Comparison of ENCODE assay signal across 10 cellular contexts in genomic region chr3:127749787-127750225, GRCh38.
DNase-seq lines count a peak whose midpoint lies in the region; ATAC-seq, FAIRE-seq and TF ChIP-seq lines count a peak whose summit lies in the region.
"Had no signal": no experiment of that assay in that cellular context is flagged by ENCODE, and none has a peak within 500 bp of the region (broad histone marks: within the 10 kb centered on the region; RNA-seq: fewer than 3 reads in every experiment).

No MANE protein-coding gene starts in this region.

- H3K27ac ChIP-seq in HCT116 (ENCODE audit: low read depth, low read length) (no peak overlapping the region), SU-DHL-6 (ENCODE audit: low read depth, low read length) (peak overlapping the region; percentile 6; the same call in 1 of the 2 replicates)

- H3K4me1 ChIP-seq in HCT116 (ENCODE audit: control insufficient read depth in 1 of 2, insufficient read depth in 2 of 2, low read length in 2 of 2), result peaks cover 16 to 49% of the 10 kb centered on the region in 2 experiments

- RAD21 ChIA-PET in HCT116 (lab: Charles Lee; ENCODE audit: low non-redundant PET in 1 of 2, low total read pairs in 2 of 2, uncharacterized antibody in 2 of 2, unreplicated experiment in 2 of 2), result no interaction called here

- H3K79me2 ChIP-seq in HCT116 (ENCODE audit: insufficient read depth, low read length) (no peaks in the 10 kb centered on the region), SU-DHL-6 (ENCODE audit: insufficient read depth, low read length) (no peaks in the 10 kb centered on the region)

- peaks cover 9% of the 10 kb centered on the region for H3K27me3 Mint-ChIP-seq in activated CD8-positive, alpha-beta T cell treated with anti-CD3 and anti-CD28 coated beads, Interleukin-2, amount 10 ng/mL, durations not matched to agents 7 days and 5 days (ENCODE audit: low read depth)

- no peak for FAIRE-seq in GM12892 (lab: Jason Lieb, UNC)

- H3K9me3 Mint-ChIP-seq in activated CD8-positive, alpha-beta T cell treated with anti-CD3 and anti-CD28 coated beads, Interleukin-2, amount 10 ng/mL, durations not matched to agents 7 days and 5 days (ENCODE audit: insufficient read depth), result no peaks in the 10 kb centered on the region
- H3K9me3 Mint-ChIP-seq: central memory CD8-positive, alpha-beta T cell had no signal

- no peaks in the 10 kb centered on the region for H3K36me3 Mint-ChIP-seq in activated CD8-positive, alpha-beta T cell treated with anti-CD3 and anti-CD28 coated beads, Interleukin-2, amount 10 ng/mL, durations not matched to agents 7 days and 5 days (ENCODE audit: low read depth)

- TF ChIP-seq CTCF in HCT116 (IDR thresholded peaks at IDR 0.05 in 2 of 3, conservative IDR thresholded peaks at IDR 0.05 in 1 of 3; ENCODE audit: borderline replicate concordance in 1 of 3, insufficient read depth in 1 of 3, low read depth in 2 of 3, low read length in 2 of 3) (peak in 2 of 3 experiments; percentile 25 to 32; a peak in 3 of 6 replicates), SU-DHL-6 (IDR thresholded peaks at IDR 0.05; ENCODE audit: insufficient read depth, low read length, poor library complexity, severe bottlenecking) (no peak)

- H3F3A ChIP-seq in SU-DHL-6 (ENCODE audit: insufficient read depth), result no peaks in the 10 kb centered on the region

- CTCF ChIA-PET in HCT116 (lab: Charles Lee), result interaction anchor here (1.6 kb wide), 1 partner anchor 83 kb away, joined by 3 read pairs; no protein-coding TSS in a partner anchor
- CTCF ChIA-PET in activated CD8-positive, alpha-beta T cell treated with anti-CD3 and anti-CD28 coated beads, Interleukin-2, amount 10 ng/mL, durations not matched to agents 7 days and 5 days (lab: Charles Lee), result interaction anchor here (1.0 to 1.5 kb wide), 3 partner anchors 39 to 218 kb away, joined by 3 to 7 read pairs (median 4); no protein-coding TSS in a partner anchor

- intact Hi-C loops in HCT116 (cut with micrococcal nuclease), result loop anchor here (5.0 kb wide), 1 partner anchor 382 kb away; no protein-coding TSS in a partner anchor

- peaks cover 14% of the 10 kb centered on the region for H3K4me1 Mint-ChIP-seq in activated CD8-positive, alpha-beta T cell treated with anti-CD3 and anti-CD28 coated beads, Interleukin-2, amount 10 ng/mL, durations not matched to agents 7 days and 5 days (ENCODE audit: low read depth)

- H2AFZ ChIP-seq in HCT116 (ENCODE audit: low read depth, low read length, poor library complexity, severe bottlenecking) (no peak overlapping the region), SU-DHL-6 (ENCODE audit: low read depth, low read length, severe bottlenecking) (peak overlapping the region; percentile 23)

- POLR2A ChIA-PET in HCT116 (lab: Charles Lee), result no interaction called here
- POLR2A ChIA-PET in activated CD8-positive, alpha-beta T cell treated with anti-CD3 and anti-CD28 coated beads, Interleukin-2, amount 10 ng/mL, durations not matched to agents 7 days and 5 days (lab: Charles Lee), result interaction anchor here (1.7 kb wide), 1 partner anchor 13 kb away, joined by 3 read pairs; no protein-coding TSS in a partner anchor

- H3K27me3 ChIP-seq in HCT116 (ENCODE audit: insufficient read depth, low read length) (no peaks in the 10 kb centered on the region), SU-DHL-6 (ENCODE audit: low read length) (no peaks in the 10 kb centered on the region)
- H3K27me3 ChIP-seq: MG63 had no signal

- H3K4me2 ChIP-seq in HCT116 (ENCODE audit: low read length) (no peak overlapping the region), SU-DHL-6 (ENCODE audit: low read depth, low read length, poor library complexity, severe bottlenecking) (peak overlapping the region; percentile 12)

- DNase-seq in DMS 273 (lab: John Stamatoyannopoulos, UW; ENCODE audit: unreplicated experiment), result peak; percentile 63
- no peak for DNase-seq in HCT116 (ENCODE audit: low read depth, low spot score)
- peak; percentile 64 for DNase-seq in myocyte (ENCODE audit: low read depth)
- no peak for DNase-seq in activated CD8-positive, alpha-beta T cell treated with anti-CD3 and anti-CD28 coated beads, Interleukin-2, amount 10 ng/mL, durations not matched to agents 7 days and 5 days
- DNase-seq in DMS153 (lab: John Stamatoyannopoulos, UW), result no peak
- DNase-seq in GM12892 (ENCODE audit: insufficient read length), result no peak

- H3K4me3 ChIP-seq in HCT116 (replicated peaks in 1 of 2; ENCODE audit: low read depth in 1 of 2, low read length in 2 of 2) (no peak overlapping the region), SU-DHL-6 (ENCODE audit: insufficient read depth, low read length, poor library complexity, severe bottlenecking) (no peak overlapping the region)
- H3K4me3 ChIP-seq: MG63 had no signal

- TF ChIP-seq RAD21 in HCT116 (IDR thresholded peaks at IDR 0.05; ENCODE audit: low read depth), result peak; percentile 62

- BruUV-seq in HCT116 (replicated peaks; lab: Mats Ljungman, UMichigan), result no TSS peak

- H3K9me2 ChIP-seq in HCT116 (ENCODE audit: insufficient read depth) (no peaks in the 10 kb centered on the region), SU-DHL-6 (replicated peaks; ENCODE audit: insufficient read depth, low read length) (no peaks in the 10 kb centered on the region)

- no peak overlapping the region for H3K9ac ChIP-seq in HCT116 (ENCODE audit: low read length)
- H3K9ac ChIP-seq in SU-DHL-6 (ENCODE audit: low read length), result peak overlapping the region; percentile 17; the same call in 1 of the 2 replicates

- ATAC-seq in HCT116, result peak; percentile 40; the same call in 1 of the 2 replicates
- no peak for ATAC-seq in GM21717 (IDR thresholded peaks at IDR 0.05; ENCODE audit: unreplicated experiment)
- no peak for ATAC-seq in activated CD8-positive, alpha-beta T cell treated with anti-CD3 and anti-CD28 coated beads, Interleukin-2, amount 10 ng/mL, durations not matched to agents 7 days and 5 days

- TF ChIP-seq POLR2A in HCT116 (IDR thresholded peaks at IDR 0.05; ENCODE audit: borderline replicate concordance, extremely low read depth, insufficient read depth, insufficient read length) (no peak), GM12892 (IDR thresholded peaks at IDR 0.05; ENCODE audit: low read depth, low read length) (no peak)

- H3K36me3 ChIP-seq in HCT116 (ENCODE audit: control insufficient read depth in 1 of 2, insufficient read depth in 2 of 2, low read length in 2 of 2), result no peaks in the 10 kb centered on the region
- no peaks in the 10 kb centered on the region for H3K36me3 ChIP-seq in SU-DHL-6 (ENCODE audit: low read length)
- H3K36me3 ChIP-seq: MG63 had no signal

- H3K27ac Mint-ChIP-seq in activated CD8-positive, alpha-beta T cell treated with anti-CD3 and anti-CD28 coated beads, Interleukin-2, amount 10 ng/mL, durations not matched to agents 7 days and 5 days, result no peak overlapping the region

- H4K20me1 ChIP-seq in HCT116 (ENCODE audit: insufficient read depth) (no peaks in the 10 kb centered on the region), SU-DHL-6 (ENCODE audit: low read depth, low read length) (no peaks in the 10 kb centered on the region)

- H3K9me3 ChIP-seq in HCT116 (ENCODE audit: control insufficient read depth in 1 of 2, insufficient read depth in 1 of 2, low read depth in 1 of 2, low read length in 2 of 2) (no peaks in the 10 kb centered on the region), SU-DHL-6 (ENCODE audit: insufficient read depth, low read length) (no peaks in the 10 kb centered on the region)
- H3K9me3 ChIP-seq: MG63 had no signal

- no peak overlapping the region for H3K4me3 Mint-ChIP-seq in activated CD8-positive, alpha-beta T cell treated with anti-CD3 and anti-CD28 coated beads, Interleukin-2, amount 10 ng/mL, durations not matched to agents 7 days and 5 days
- H3K4me3 Mint-ChIP-seq: central memory CD8-positive, alpha-beta T cell had no signal

TF ChIP-seq in HCT116, 20 proteins besides CTCF, POLR2A, EP300 and RAD21:
- no peak for TF ChIP-seq TCF7L2 (IDR thresholded peaks at IDR 0.05; ENCODE audit: borderline replicate concordance, extremely low read depth, insufficient read depth, insufficient read length)
- no peak for TF ChIP-seq EGR1 (IDR thresholded peaks at IDR 0.05; ENCODE audit: low read depth)
- TF ChIP-seq EZH2 (IDR thresholded peaks at IDR 0.05), result no peak
- TF ChIP-seq SRF (IDR thresholded peaks at IDR 0.05; ENCODE audit: low read depth), result no peak
- TF ChIP-seq CEBPB (IDR thresholded peaks at IDR 0.05; ENCODE audit: low read depth), result no peak
- TF ChIP-seq YY1 (IDR thresholded peaks at IDR 0.05; ENCODE audit: extremely low read depth, insufficient replicate concordance, low read depth, low read length), result no peak
- TF ChIP-seq CBX3 (IDR thresholded peaks at IDR 0.05; ENCODE audit: low read depth), result no peak

Comparison
In these comparisons a context has a peak if more than half of its experiments do, and no peak if none do; other contexts are left out.
1. DNase-seq: peak in DMS 273 (single experiment) and myocyte (single experiment); none in HCT116 (single experiment), activated CD8-positive, alpha-beta T cell treated with anti-CD3 and anti-CD28 coated beads, Interleukin-2, amount 10 ng/mL, durations not matched to agents 7 days and 5 days (single experiment), DMS153 (single experiment) and GM12892 (single experiment).